20 cellular contexts compared by ENCODE assay signal in the genomic region with DNA sequence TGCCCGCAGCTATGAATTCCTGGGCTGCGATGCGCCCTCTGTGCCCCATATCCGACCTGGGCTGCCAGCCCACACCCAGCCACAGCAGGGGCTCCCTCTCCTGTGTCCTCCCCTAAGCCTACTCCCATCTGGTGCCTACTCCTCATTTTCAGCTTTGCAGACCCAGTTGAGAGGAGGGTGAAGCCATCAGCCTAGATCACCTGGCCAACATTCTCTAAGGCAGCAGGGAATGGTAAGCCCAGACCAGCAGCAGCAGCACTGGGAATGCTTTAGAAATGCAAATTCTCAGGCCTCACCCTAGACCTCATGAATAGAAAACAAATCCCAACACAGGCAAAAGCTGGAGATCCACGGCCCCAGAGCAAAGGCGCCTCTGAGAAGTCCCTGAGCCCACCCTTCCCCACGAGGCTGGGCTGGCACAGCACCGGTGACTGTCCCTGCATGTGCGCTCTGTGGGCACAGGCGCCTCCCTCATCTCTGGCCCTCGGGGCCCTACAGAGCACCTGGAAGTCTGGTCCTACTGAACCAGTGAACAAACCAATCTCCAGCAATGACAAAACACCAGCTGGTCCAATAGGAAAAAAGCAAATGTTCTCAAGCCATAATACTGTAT.
"Had no signal": no experiment of that assay in that cellular context is flagged by ENCODE, and none has a peak within 500 bp of the region (broad histone marks: within the 10 kb centered on the region; RNA-seq: fewer than 3 reads in every experiment).

No MANE protein-coding gene starts in this region.

- FAIRE-seq: endothelial cell of umbilical vein had no signal

- ATAC-seq: heart left ventricle; left colon; natural killer cell; psoas muscle; stimulated activated effector memory CD8-positive, alpha-beta T cell treated with anti-CD3 and anti-CD28 coated beads, Interleukin-12 subunit alpha, Interleukin-12 subunit beta, amount 100 ng/mL, for 72 hours; stimulated activated naive CD8-positive, alpha-beta T cell treated with anti-CD3 and anti-CD28 coated beads, Interleukin-15, Interleukin-2, amounts not matched to agents 100 U/mL and 50 U/mL, for 24 hours had no signal

- H3K4me1 ChIP-seq: heart left ventricle, parathyroid adenoma, psoas muscle, tibial artery, upper lobe of left lung had no signal

- DNase-seq: endodermal cell; erythroblast; foreskin melanocyte; hippocampal formation; left colon; mammary epithelial cell; natural killer cell; occipital lobe; psoas muscle; right lobe of liver; stimulated activated CD4-positive, alpha-beta T cell treated with anti-CD3 and anti-CD28 coated beads, Interleukin-4, amount 100 ng/mL, for 1 hour; stimulated activated CD8-positive, alpha-beta memory T cell treated with anti-CD3 and anti-CD28 coated beads, Interleukin-4, amount 100 ng/mL, for 48 hours; stimulated activated naive CD8-positive, alpha-beta T cell treated with anti-CD3 and anti-CD28 coated beads, Interleukin-15, Interleukin-2, amounts not matched to agents 100 U/mL and 50 U/mL, for 24 hours; tibial artery had no signal

- H3K9ac ChIP-seq: parathyroid adenoma had no signal

- H3K36me3 ChIP-seq: cardiac muscle cell, heart left ventricle, right lobe of liver, tibial artery, upper lobe of left lung had no signal

- H3K9me3 ChIP-seq: heart left ventricle, psoas muscle, right lobe of liver, tibial artery, upper lobe of left lung had no signal

- H3K4me3 ChIP-seq: cardiac muscle cell, heart left ventricle, psoas muscle, right lobe of liver, tibial artery, upper lobe of left lung had no signal

- H3K27me3 ChIP-seq: cardiac muscle cell, right lobe of liver, tibial artery, upper lobe of left lung had no signal

- H3K79me2 ChIP-seq: parathyroid adenoma had no signal

- H3K27ac ChIP-seq: cardiac muscle cell, heart left ventricle, parathyroid adenoma, psoas muscle, right lobe of liver, tibial artery, upper lobe of left lung had no signal

- H2AFZ ChIP-seq: parathyroid adenoma had no signal
